ENCODE assay signal across 2 cellular contexts in genomic region chr2:66059332-66059731, GRCh38.
A peak's percentile ranks its signal among the peaks of the same experiment; 100 is the strongest.
TF ChIP-seq lines count a peak whose summit lies in the region.

No MANE protein-coding gene starts in this region.

TF ChIP-seq in H1, 55 proteins besides CTCF, POLR2A, EP300 and RAD21 (continued from another document):
- TF ChIP-seq CHD7 (IDR thresholded peaks at IDR 0.05; ENCODE audit: insufficient replicate concordance, low read length): no peak
- TF ChIP-seq CBX5 (IDR thresholded peaks at IDR 0.05; ENCODE audit: low read depth, low read length): no peak
- no peak for TF ChIP-seq JUND (IDR thresholded peaks at IDR 0.05; ENCODE audit: low read length)
- TF ChIP-seq GTF2F1 (IDR thresholded peaks at IDR 0.05; ENCODE audit: borderline replicate concordance, low read depth, low read length): no peak
- no peak for TF ChIP-seq GABPA (IDR thresholded peaks at IDR 0.05; ENCODE audit: borderline replicate concordance, insufficient read depth, low read length)
- TF ChIP-seq KDM5A (IDR thresholded peaks at IDR 0.05; ENCODE audit: low read length): no peak
- TF ChIP-seq TCF12 (IDR thresholded peaks at IDR 0.05; ENCODE audit: low read depth, low read length): no peak
- TF ChIP-seq TAF7 (optimal IDR thresholded peaks at IDR 0.05; ENCODE audit: borderline replicate concordance, low read depth, low read length): no peak
- TF ChIP-seq USF2 (IDR thresholded peaks at IDR 0.05; ENCODE audit: low read length): no peak
- no peak for TF ChIP-seq EGR1 (IDR thresholded peaks at IDR 0.05; ENCODE audit: borderline replicate concordance, low read depth, low read length)
- no peak for TF ChIP-seq BACH1 (IDR thresholded peaks at IDR 0.05; ENCODE audit: low read length)
- TF ChIP-seq POU5F1 (IDR thresholded peaks at IDR 0.05; ENCODE audit: low read depth, low read length): no peak
- no peak for TF ChIP-seq SIX5 (IDR thresholded peaks at IDR 0.05; ENCODE audit: low read depth, low read length)
- TF ChIP-seq FOSL1 (IDR thresholded peaks at IDR 0.05; ENCODE audit: insufficient read depth, low read depth, low read length): no peak
- no peak for TF ChIP-seq RFX5 (IDR thresholded peaks at IDR 0.05; ENCODE audit: borderline replicate concordance, low read depth, low read length)
- no peak for TF ChIP-seq CHD1 (IDR thresholded peaks at IDR 0.05; ENCODE audit: low read depth, low read length)
- TF ChIP-seq PHF8 (conservative IDR thresholded peaks at IDR 0.05; ENCODE audit: low read depth, low read length): no peak
- no peak for TF ChIP-seq SIN3A (conservative IDR thresholded peaks at IDR 0.05 in 1 of 2, IDR thresholded peaks at IDR 0.05 in 1 of 2; ENCODE audit: low read depth in 1 of 2, low read length in 2 of 2)

TF ChIP-seq in HepG2, 621 proteins besides CTCF, POLR2A, EP300 and RAD21 (continued from another document):
- TF ChIP-seq FOXP1 (IDR thresholded peaks at IDR 0.05) (no peak), FOXP1 (CRISPR knock-in tag; IDR thresholded peaks at IDR 0.05) (peak; percentile 46; the same call in 1 of the 2 replicates), XBP1 (CRISPR knock-in tag; IDR thresholded peaks at IDR 0.05) (no peak)
